33 cellular contexts compared by ENCODE assay signal in genomic region chr11:135017296-135017695, GRCh38.
"Had no signal": no experiment of that assay in that cellular context is flagged by ENCODE, and none has a peak within 500 bp of the region (broad histone marks: within the 10 kb centered on the region; RNA-seq: fewer than 3 reads in every experiment).

No MANE protein-coding gene starts in this region.

- H3K4me1 ChIP-seq: ascending aorta had no signal

- H3K4me3 Mint-ChIP-seq: activated B cell treated with CpG ODN at 0.5 μM for 24 hours; activated CD4-positive, alpha-beta memory T cell treated with anti-CD3 and anti-CD28 coated beads for 36 hours; activated CD4-positive, alpha-beta T cell treated with anti-CD3 and anti-CD28 coated beads, Interleukin-2, amount 10 ng/mL, durations not matched to agents 24 days and 14 days; activated CD8-positive, alpha-beta T cell treated with anti-CD3 and anti-CD28 coated beads for 36 hours; activated naive CD4-positive, alpha-beta T cell treated with anti-CD3 and anti-CD28 coated beads, Interleukin-2, amount 10 ng/mL, durations not matched to agents 7 days and 5 days; activated naive CD4-positive, alpha-beta T cell treated with anti-CD3 and anti-CD28 coated beads, Interleukin-2, amount 50 U/mL, for 24 hours; activated naive CD8-positive, alpha-beta T cell; activated naive CD8-positive, alpha-beta T cell treated with anti-CD3 and anti-CD28 coated beads, Interleukin-2, amount 10 ng/mL, durations not matched to agents 7 days and 5 days; activated naive CD8-positive, alpha-beta T cell treated with anti-CD3 and anti-CD28 coated beads, Interleukin-2, amount 50 U/mL, for 24 hours; activated T-cell treated with anti-CD3 and anti-CD28 coated beads, Interleukin-2, amount 50 U/mL, for 24 hours; brain; central memory CD8-positive, alpha-beta T cell; T-helper 1 cell treated with Interleukin-12 subunit alpha and Interleukin-12 subunit beta and Interleukin-4 antibody, amounts not matched to agents 30 μg/mL and 1 μg/mL, for 36 hours; T-helper 2 cell treated with Interferon-gamma antibody and Interleukin-4, amounts not matched to agents 5 μg/mL and 100 μg/mL, for 36 hours had no signal

- DNase-seq: activated B cell treated with CpG ODN at 0.5 μM for 24 hours; activated CD4-positive, alpha-beta memory T cell treated with anti-CD3 and anti-CD28 coated beads for 36 hours; activated CD4-positive, alpha-beta T cell treated with anti-CD3 and anti-CD28 coated beads for 4 hours; activated CD4-positive, alpha-beta T cell treated with anti-CD3 and anti-CD28 coated beads, Interleukin-2, amount 10 ng/mL, durations not matched to agents 24 days and 14 days; activated CD4-positive, alpha-beta T cell treated with anti-CD3 and anti-CD28 coated beads, Interleukin-2, amount 50 U/mL, for 1 hour; activated CD4-positive, alpha-beta T cell treated with anti-CD3 and anti-CD28 coated beads, Interleukin-2, amount 50 U/mL, for 4 hours; activated CD4-positive, CD25-positive, alpha-beta regulatory T cell treated with anti-CD3 and anti-CD28 coated beads, Interleukin-2, amount 50 U/mL, for 72 hours; activated CD8-positive, alpha-beta memory T cell treated with anti-CD3 and anti-CD28 coated beads, Interleukin-2, amount 50 U/mL, for 4 hours; activated CD8-positive, alpha-beta T cell treated with anti-CD3 and anti-CD28 coated beads for 36 hours; activated effector memory CD4-positive, alpha-beta T cell treated with Interleukin-2 at 50 U/mL for 16 hours; activated gamma-delta T cell; activated naive CD4-positive, alpha-beta T cell treated with anti-CD3 and anti-CD28 coated beads, Interleukin-2, amount 10 ng/mL, durations not matched to agents 7 days and 5 days; activated naive CD4-positive, alpha-beta T cell treated with Interleukin-2 at 50 U/mL for 16 hours; activated naive CD8-positive, alpha-beta T cell treated with anti-CD3 and anti-CD28 coated beads, Interleukin-2, amount 10 ng/mL, durations not matched to agents 7 days and 5 days; activated naive CD8-positive, alpha-beta T cell treated with anti-CD3 and anti-CD28 coated beads, Interleukin-2, amount 50 U/mL, for 24 hours; activated T-cell treated with anti-CD3 and anti-CD28 coated beads, Interleukin-2, amount 50 U/mL, for 24 hours; activated T-cell treated with anti-CD3 and anti-CD28 coated beads, Interleukin-2, amount 50 U/mL, for 48 hours; amygdala; anterior cingulate cortex; caudate nucleus; cerebellar nuclear complex; T-helper 2 cell; T-helper 9 cell had no signal

- ATAC-seq: activated CD8-positive, alpha-beta T cell treated with anti-CD3 and anti-CD28 coated beads for 36 hours; activated naive CD8-positive, alpha-beta T cell treated with anti-CD3 and anti-CD28 coated beads, Interleukin-2, amount 50 U/mL, for 24 hours had no signal

- H3K9me3 ChIP-seq: ascending aorta had no signal

- H3K4me1 Mint-ChIP-seq: activated B cell treated with CpG ODN at 0.5 μM for 24 hours; activated CD4-positive, alpha-beta T cell treated with anti-CD3 and anti-CD28 coated beads, Interleukin-2, amount 10 ng/mL, durations not matched to agents 24 days and 14 days; activated naive CD4-positive, alpha-beta T cell treated with anti-CD3 and anti-CD28 coated beads, Interleukin-2, amount 10 ng/mL, durations not matched to agents 7 days and 5 days; activated naive CD4-positive, alpha-beta T cell treated with anti-CD3 and anti-CD28 coated beads, Interleukin-2, amount 50 U/mL, for 24 hours; activated naive CD8-positive, alpha-beta T cell treated with anti-CD3 and anti-CD28 coated beads, Interleukin-2, amount 50 U/mL, for 24 hours; brain; central memory CD8-positive, alpha-beta T cell had no signal

- H3K9me3 Mint-ChIP-seq: activated B cell treated with CpG ODN at 0.5 μM for 24 hours; activated CD4-positive, alpha-beta T cell treated with anti-CD3 and anti-CD28 coated beads, Interleukin-2, amount 10 ng/mL, durations not matched to agents 24 days and 14 days; activated CD8-positive, alpha-beta T cell treated with anti-CD3 and anti-CD28 coated beads for 36 hours; activated naive CD4-positive, alpha-beta T cell treated with anti-CD3 and anti-CD28 coated beads, Interleukin-2, amount 10 ng/mL, durations not matched to agents 7 days and 5 days; activated naive CD4-positive, alpha-beta T cell treated with anti-CD3 and anti-CD28 coated beads, Interleukin-2, amount 50 U/mL, for 24 hours; activated naive CD8-positive, alpha-beta T cell treated with anti-CD3 and anti-CD28 coated beads, Interleukin-2, amount 10 ng/mL, durations not matched to agents 7 days and 5 days; activated T-cell treated with anti-CD3 and anti-CD28 coated beads, Interleukin-2, amount 50 U/mL, for 24 hours; activated T-helper 2 cell treated with anti-CD3 and anti-CD28 coated beads, Interferon-gamma antibody, Interleukin-2, Interleukin-4, amounts not matched to agents 10 μg/mL and 5 μg/mL and 100 μg/mL, durations not matched to agents 14 hours and 24 hours and 36 hours; central memory CD8-positive, alpha-beta T cell; T-helper 1 cell treated with Interleukin-12 subunit alpha and Interleukin-12 subunit beta and Interleukin-4 antibody, amounts not matched to agents 30 μg/mL and 1 μg/mL, for 36 hours; T-helper 2 cell treated with Interferon-gamma antibody and Interleukin-4, amounts not matched to agents 5 μg/mL and 100 μg/mL, for 36 hours had no signal

- H3K36me3 Mint-ChIP-seq: activated CD4-positive, alpha-beta memory T cell treated with anti-CD3 and anti-CD28 coated beads for 36 hours; activated naive CD4-positive, alpha-beta T cell treated with anti-CD3 and anti-CD28 coated beads, Interleukin-2, amount 10 ng/mL, durations not matched to agents 7 days and 5 days; activated naive CD4-positive, alpha-beta T cell treated with anti-CD3 and anti-CD28 coated beads, Interleukin-2, amount 50 U/mL, for 24 hours; activated naive CD8-positive, alpha-beta T cell; activated naive CD8-positive, alpha-beta T cell treated with anti-CD3 and anti-CD28 coated beads, Interleukin-2, amount 10 ng/mL, durations not matched to agents 7 days and 5 days; brain had no signal

- H3K27ac ChIP-seq: ascending aorta, cardiac muscle cell, VCaP had no signal

- H3K27me3 ChIP-seq: ascending aorta had no signal

- H3K36me3 ChIP-seq: ascending aorta, cardiac muscle cell had no signal

- H3K4me3 ChIP-seq: ascending aorta, cardiac muscle cell had no signal

- H3K27me3 Mint-ChIP-seq: activated CD4-positive, alpha-beta T cell treated with anti-CD3 and anti-CD28 coated beads, Interleukin-2, amount 10 ng/mL, durations not matched to agents 24 days and 14 days; activated naive CD4-positive, alpha-beta T cell treated with anti-CD3 and anti-CD28 coated beads, Interleukin-2, amount 10 ng/mL, durations not matched to agents 7 days and 5 days had no signal

- H3K27ac Mint-ChIP-seq: activated B cell treated with CpG ODN at 0.5 μM for 24 hours; activated CD4-positive, alpha-beta memory T cell treated with anti-CD3 and anti-CD28 coated beads for 36 hours; activated CD4-positive, alpha-beta T cell treated with anti-CD3 and anti-CD28 coated beads, Interleukin-2, amount 10 ng/mL, durations not matched to agents 24 days and 14 days; activated CD8-positive, alpha-beta T cell treated with anti-CD3 and anti-CD28 coated beads for 36 hours; activated naive CD4-positive, alpha-beta T cell treated with anti-CD3 and anti-CD28 coated beads, Interleukin-2, amount 10 ng/mL, durations not matched to agents 7 days and 5 days; activated naive CD4-positive, alpha-beta T cell treated with anti-CD3 and anti-CD28 coated beads, Interleukin-2, amount 50 U/mL, for 24 hours; activated naive CD8-positive, alpha-beta T cell; activated naive CD8-positive, alpha-beta T cell treated with anti-CD3 and anti-CD28 coated beads, Interleukin-2, amount 10 ng/mL, durations not matched to agents 7 days and 5 days; activated naive CD8-positive, alpha-beta T cell treated with anti-CD3 and anti-CD28 coated beads, Interleukin-2, amount 50 U/mL, for 24 hours; activated T-cell treated with anti-CD3 and anti-CD28 coated beads, Interleukin-2, amount 50 U/mL, for 24 hours; activated T-helper 2 cell treated with anti-CD3 and anti-CD28 coated beads, Interferon-gamma antibody, Interleukin-2, Interleukin-4, amounts not matched to agents 10 μg/mL and 5 μg/mL and 100 μg/mL, durations not matched to agents 14 hours and 24 hours and 36 hours; brain; T-helper 1 cell treated with Interleukin-12 subunit alpha and Interleukin-12 subunit beta and Interleukin-4 antibody, amounts not matched to agents 30 μg/mL and 1 μg/mL, for 36 hours; T-helper 2 cell treated with Interferon-gamma antibody and Interleukin-4, amounts not matched to agents 5 μg/mL and 100 μg/mL, for 36 hours had no signal
